1 cellular context compared by ENCODE assay signal in the genomic region with DNA sequence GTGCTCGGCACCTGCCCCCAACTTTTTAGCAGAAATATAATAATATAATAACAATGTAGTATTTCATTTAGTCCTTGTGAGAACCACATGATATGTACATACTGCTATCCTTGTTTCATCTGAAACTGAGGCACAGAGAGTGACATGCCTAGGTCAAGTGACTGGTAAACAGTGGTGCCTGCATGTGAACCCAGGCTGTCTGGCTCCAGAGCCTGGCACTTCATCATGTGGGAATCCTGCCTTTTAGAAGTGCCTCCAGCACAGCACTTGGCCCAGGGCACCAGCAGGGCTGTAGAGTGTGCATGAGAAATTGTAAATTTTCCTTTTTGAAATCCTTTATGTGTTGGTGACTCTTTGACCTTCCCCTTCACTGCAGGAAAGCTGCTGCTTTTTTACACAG.
TF ChIP-seq lines count a peak whose summit lies in the region.

No MANE protein-coding gene starts in this region.

TF ChIP-seq in GM12878, 131 proteins besides CTCF, POLR2A, EP300 and RAD21:
- TF ChIP-seq CHD2 (IDR thresholded peaks at IDR 0.05; ENCODE audit: borderline replicate concordance, low read depth, low read length), result no peak
- TF ChIP-seq, protein P1, sequence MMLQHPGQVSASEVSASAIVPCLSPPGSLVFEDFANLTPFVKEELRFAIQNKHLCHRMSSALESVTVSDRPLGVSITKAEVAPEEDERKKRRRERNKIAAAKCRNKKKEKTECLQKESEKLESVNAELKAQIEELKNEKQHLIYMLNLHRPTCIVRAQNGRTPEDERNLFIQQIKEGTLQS (IDR thresholded peaks at IDR 0.05; ENCODE audit: borderline replicate concordance, extremely low read depth, low read depth, low read length), result no peak
- TF ChIP-seq RFX5 (IDR thresholded peaks at IDR 0.05; ENCODE audit: low read depth, low read length), result no peak
- TF ChIP-seq NBN (IDR thresholded peaks at IDR 0.05), result no peak
- no peak for TF ChIP-seq SUZ12 (IDR thresholded peaks at IDR 0.05; ENCODE audit: unreplicated experiment)
- TF ChIP-seq MLLT1 (IDR thresholded peaks at IDR 0.05), result no peak
